ENCODE assay signal across 1 cellular context in genomic region chr11:83285131-83285770, GRCh38.
TF ChIP-seq lines count a peak whose summit lies in the region.

No MANE protein-coding gene starts in this region.

TF ChIP-seq in K562, 482 proteins besides CTCF, POLR2A, EP300 and RAD21 (continued from another document):
- no peak for TF ChIP-seq NKRF (IDR thresholded peaks at IDR 0.05; ENCODE audit: borderline replicate concordance)
- no peak for TF ChIP-seq ZNF589 (CRISPR knock-in tag; IDR thresholded peaks at IDR 0.05; ENCODE audit: low read depth)
- TF ChIP-seq TRIM28 (IDR thresholded peaks at IDR 0.05), result no peak
- 0 out of 2 replicates have a peak, but pooled peaks have one; percentile 8 for TF ChIP-seq GMEB1 (CRISPR knock-in tag; IDR thresholded peaks at IDR 0.05)
- 0 out of 2 replicates have a peak, but pooled peaks have one; percentile 9 for TF ChIP-seq HMGXB4 (CRISPR knock-in tag; IDR thresholded peaks at IDR 0.05)
- TF ChIP-seq HMG20B (CRISPR knock-in tag; IDR thresholded peaks at IDR 0.05), result no peak
- no peak for TF ChIP-seq CTCFL (IDR thresholded peaks at IDR 0.05; ENCODE audit: borderline replicate concordance, insufficient read depth, low read depth, low read length, poor library complexity, severe bottlenecking)
- TF ChIP-seq JUN (IDR thresholded peaks at IDR 0.05; ENCODE audit: borderline replicate concordance, low read depth, low read length), result no peak
- TF ChIP-seq JUN (CRISPR knock-in tag; IDR thresholded peaks at IDR 0.05; ENCODE audit: borderline replicate concordance), result no peak
- TF ChIP-seq ZBTB17 (CRISPR knock-in tag; IDR thresholded peaks at IDR 0.05), result 0 out of 2 replicates have a peak, but pooled peaks have one; percentile 9
- peak in 1 of 2 experiments; percentile 66 for TF ChIP-seq E2F6 (IDR thresholded peaks at IDR 0.05; ENCODE audit: borderline replicate concordance in 1 of 2, extremely low read depth in 1 of 2, insufficient read depth in 1 of 2, insufficient read length in 1 of 2, low read depth in 1 of 2, low read length in 1 of 2, poor library complexity in 1 of 2, severe bottlenecking in 1 of 2)
- no peak for TF ChIP-seq HNRNPLL (IDR thresholded peaks at IDR 0.05; ENCODE audit: low read depth, low read length, poor library complexity, severe bottlenecking)
- TF ChIP-seq ZNF436 (CRISPR knock-in tag; IDR thresholded peaks at IDR 0.05), result 0 out of 2 replicates have a peak, but pooled peaks have one; percentile 31
- no peak for TF ChIP-seq POLR2H (tag; IDR thresholded peaks at IDR 0.05; ENCODE audit: low read depth)
- no peak for TF ChIP-seq SETDB1 (IDR thresholded peaks at IDR 0.05; ENCODE audit: low read length)
- TF ChIP-seq GATAD2A (IDR thresholded peaks at IDR 0.05), result no peak
- TF ChIP-seq NR4A1 (CRISPR knock-in tag; IDR thresholded peaks at IDR 0.05), result no peak
- no peak for TF ChIP-seq NR4A1 (tag; IDR thresholded peaks at IDR 0.05)
